Comparison of ENCODE assay signal across 1 cellular context in the genomic region with DNA sequence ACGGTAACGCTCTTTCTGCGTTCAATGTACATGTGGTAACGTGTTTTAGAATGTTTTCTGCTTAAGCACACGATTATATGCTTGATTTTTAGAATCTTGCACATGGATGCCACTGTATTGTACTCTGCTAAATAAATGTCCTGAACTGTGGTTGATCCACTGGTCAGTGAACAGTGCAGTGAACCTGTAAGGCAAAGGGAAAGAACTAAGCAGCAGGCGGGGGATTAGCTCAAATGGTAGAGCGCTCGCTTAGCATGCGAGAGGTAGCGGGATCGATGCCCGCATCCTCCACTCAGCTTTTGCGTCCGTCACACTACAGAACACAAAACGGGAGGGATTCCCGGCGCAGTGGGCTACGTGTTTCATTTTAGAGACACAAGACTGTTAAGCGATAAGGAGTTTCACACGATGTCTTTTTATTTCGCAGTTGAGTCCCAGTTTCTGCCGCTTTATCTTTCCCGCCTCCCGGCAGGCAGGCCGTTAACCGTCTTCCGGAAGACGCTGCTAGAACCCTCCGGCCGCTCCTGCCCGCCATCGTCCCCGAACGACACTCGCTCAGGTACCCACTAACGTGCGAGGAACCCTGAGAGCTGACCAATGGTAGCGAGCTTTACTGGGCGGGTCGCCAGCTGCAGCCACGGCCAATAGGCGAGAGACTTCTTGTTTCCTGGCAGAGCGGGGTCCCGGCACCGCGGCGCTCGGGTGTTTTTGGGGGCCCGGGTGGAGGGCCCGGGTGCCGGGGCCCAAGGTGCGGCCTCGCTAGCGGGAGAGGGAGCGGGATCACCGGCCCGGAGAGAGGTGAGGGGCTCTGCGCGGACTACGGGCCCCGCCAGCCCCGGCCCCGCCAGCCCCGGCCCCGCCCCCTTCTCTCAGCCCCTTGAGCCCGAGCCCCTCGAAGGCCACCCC.
TF ChIP-seq lines count a peak whose summit lies in the region.

A gene with protein sequence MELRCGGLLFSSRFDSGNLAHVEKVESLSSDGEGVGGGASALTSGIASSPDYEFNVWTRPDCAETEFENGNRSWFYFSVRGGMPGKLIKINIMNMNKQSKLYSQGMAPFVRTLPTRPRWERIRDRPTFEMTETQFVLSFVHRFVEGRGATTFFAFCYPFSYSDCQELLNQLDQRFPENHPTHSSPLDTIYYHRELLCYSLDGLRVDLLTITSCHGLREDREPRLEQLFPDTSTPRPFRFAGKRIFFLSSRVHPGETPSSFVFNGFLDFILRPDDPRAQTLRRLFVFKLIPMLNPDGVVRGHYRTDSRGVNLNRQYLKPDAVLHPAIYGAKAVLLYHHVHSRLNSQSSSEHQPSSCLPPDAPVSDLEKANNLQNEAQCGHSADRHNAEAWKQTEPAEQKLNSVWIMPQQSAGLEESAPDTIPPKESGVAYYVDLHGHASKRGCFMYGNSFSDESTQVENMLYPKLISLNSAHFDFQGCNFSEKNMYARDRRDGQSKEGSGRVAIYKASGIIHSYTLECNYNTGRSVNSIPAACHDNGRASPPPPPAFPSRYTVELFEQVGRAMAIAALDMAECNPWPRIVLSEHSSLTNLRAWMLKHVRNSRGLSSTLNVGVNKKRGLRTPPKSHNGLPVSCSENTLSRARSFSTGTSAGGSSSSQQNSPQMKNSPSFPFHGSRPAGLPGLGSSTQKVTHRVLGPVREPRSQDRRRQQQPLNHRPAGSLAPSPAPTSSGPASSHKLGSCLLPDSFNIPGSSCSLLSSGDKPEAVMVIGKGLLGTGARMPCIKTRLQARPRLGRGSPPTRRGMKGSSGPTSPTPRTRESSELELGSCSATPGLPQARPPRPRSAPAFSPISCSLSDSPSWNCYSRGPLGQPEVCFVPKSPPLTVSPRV (plus strand): TSS at position 673 of the 906 bp plus-strand sequence. CDS start 1,291 bp downstream, outside the sequence.

TF ChIP-seq in K562, 482 proteins besides CTCF, POLR2A, EP300 and RAD21 (continued from another document and continues in another):
- TF ChIP-seq CHAMP1 (IDR thresholded peaks at IDR 0.05) (peak; percentile 62), POLR2AphosphoS5 (IDR thresholded peaks at IDR 0.05; ENCODE audit: control insufficient read depth, insufficient read depth, low read depth, low read length) (no peak; the same call in 1 of the 2 replicates), ESRRA (IDR thresholded peaks at IDR 0.05; ENCODE audit: borderline replicate concordance, low read depth) (0 out of 2 replicates have a peak, but pooled peaks have one; percentile 18), ATF7 (IDR thresholded peaks at IDR 0.05) (peak; percentile 80; the same call in 1 of the 2 replicates), ZNF12 (CRISPR knock-in tag; IDR thresholded peaks at IDR 0.05) (no peak), DEAF1 (CRISPR knock-in tag; IDR thresholded peaks at IDR 0.05) (0 out of 2 replicates have a peak, but pooled peaks have one; percentile 9), ETV1 (tag; conservative IDR thresholded peaks at IDR 0.05; ENCODE audit: low read depth) (peak; percentile 86), TRIM24 (IDR thresholded peaks at IDR 0.05) (peak in 1 of 2 experiments; percentile 71; a peak in 2 of 4 replicates), SIN3B (IDR thresholded peaks at IDR 0.05; ENCODE audit: low read depth) (peak; percentile 33; the same call in 1 of the 2 replicates), HMBOX1 (IDR thresholded peaks at IDR 0.05) (0 out of 2 replicates have a peak, but pooled peaks have one; percentile 63), MCM5 (IDR thresholded peaks at IDR 0.05; ENCODE audit: low read depth) (no peak), NFIC (IDR thresholded peaks at IDR 0.05) (peak; percentile 71), RBFOX2 (IDR thresholded peaks at IDR 0.05; ENCODE audit: low read depth, low read length) (peak; percentile 90), SUPT5H (IDR thresholded peaks at IDR 0.05) (peak; percentile 81), E2F3 (CRISPR knock-in tag; IDR thresholded peaks at IDR 0.05) (peak; percentile 85), HINFP (tag; conservative IDR thresholded peaks at IDR 0.05; ENCODE audit: low read depth) (no peak), DNMT1 (IDR thresholded peaks at IDR 0.05) (no peak), MNT (conservative IDR thresholded peaks at IDR 0.05) (peak in 1 of 2 experiments; percentile 51; a peak in 1 of 4 replicates), ILK (tag; IDR thresholded peaks at IDR 0.05; ENCODE audit: borderline replicate concordance, low read depth) (no peak), ADNP (tag; IDR thresholded peaks at IDR 0.05) (peak; percentile 47; the same call in 1 of the 2 replicates), RBM22 (IDR thresholded peaks at IDR 0.05; ENCODE audit: low read depth, low read length, poor library complexity, severe bottlenecking) (peak; percentile 28), MCM3 (IDR thresholded peaks at IDR 0.05) (no peak), MBD1 (CRISPR knock-in tag; IDR thresholded peaks at IDR 0.05) (no peak), TBL1XR1 (IDR thresholded peaks at IDR 0.05; ENCODE audit: low read length in 2 of 2) (peak in 1 of 2 experiments; percentile 42; a peak in 1 of 4 replicates), MXD1 (CRISPR knock-in tag; IDR thresholded peaks at IDR 0.05; ENCODE audit: borderline replicate concordance, poor library complexity, severe bottlenecking) (no peak), SREBF1 (IDR thresholded peaks at IDR 0.05; ENCODE audit: borderline replicate concordance, low read depth, low read length) (no peak), FOSL1 (tag; conservative IDR thresholded peaks at IDR 0.05) (peak; percentile 67), LCOR (CRISPR knock-in tag; IDR thresholded peaks at IDR 0.05) (peak; percentile 89), POLR2B (IDR thresholded peaks at IDR 0.05; ENCODE audit: low read depth, partially characterized antibody) (peak; percentile 72), PHF21A (IDR thresholded peaks at IDR 0.05; ENCODE audit: borderline replicate concordance, low read depth) (no peak), SLC30A9 (CRISPR knock-in tag; IDR thresholded peaks at IDR 0.05) (no peak), HDAC8 (tag; IDR thresholded peaks at IDR 0.05) (peak; percentile 71; the same call in 1 of the 2 replicates), ZNF143 (CRISPR knock-in tag; IDR thresholded peaks at IDR 0.05) (no peak), CAMTA2 (CRISPR knock-in tag; conservative IDR thresholded peaks at IDR 0.05) (no peak), ATF1 (CRISPR knock-in tag; IDR thresholded peaks at IDR 0.05) (no peak), ATF1 (tag; IDR thresholded peaks at IDR 0.05) (peak; percentile 91)
- TF ChIP-seq, protein P1, sequence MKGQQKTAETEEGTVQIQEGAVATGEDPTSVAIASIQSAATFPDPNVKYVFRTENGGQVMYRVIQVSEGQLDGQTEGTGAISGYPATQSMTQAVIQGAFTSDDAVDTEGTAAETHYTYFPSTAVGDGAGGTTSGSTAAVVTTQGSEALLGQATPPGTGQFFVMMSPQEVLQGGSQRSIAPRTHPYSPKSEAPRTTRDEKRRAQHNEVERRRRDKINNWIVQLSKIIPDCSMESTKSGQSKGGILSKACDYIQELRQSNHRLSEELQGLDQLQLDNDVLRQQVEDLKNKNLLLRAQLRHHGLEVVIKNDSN (CRISPR knock-in tag; IDR thresholded peaks at IDR 0.05) = no peak
- TF ChIP-seq, protein P2, sequence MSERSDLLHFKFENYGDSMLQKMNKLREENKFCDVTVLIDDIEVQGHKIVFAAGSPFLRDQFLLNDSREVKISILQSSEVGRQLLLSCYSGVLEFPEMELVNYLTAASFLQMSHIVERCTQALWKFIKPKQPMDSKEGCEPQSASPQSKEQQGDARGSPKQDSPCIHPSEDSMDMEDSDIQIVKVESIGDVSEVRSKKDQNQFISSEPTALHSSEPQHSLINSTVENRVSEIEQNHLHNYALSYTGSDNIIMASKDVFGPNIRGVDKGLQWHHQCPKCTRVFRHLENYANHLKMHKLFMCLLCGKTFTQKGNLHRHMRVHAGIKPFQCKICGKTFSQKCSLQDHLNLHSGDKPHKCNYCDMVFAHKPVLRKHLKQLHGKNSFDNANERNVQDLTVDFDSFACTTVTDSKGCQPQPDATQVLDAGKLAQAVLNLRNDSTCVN (CRISPR knock-in tag; IDR thresholded peaks at IDR 0.05) = peak; percentile 12; the same call in 1 of the 2 replicates
